13 cellular contexts compared by ENCODE assay signal in the genomic region with DNA sequence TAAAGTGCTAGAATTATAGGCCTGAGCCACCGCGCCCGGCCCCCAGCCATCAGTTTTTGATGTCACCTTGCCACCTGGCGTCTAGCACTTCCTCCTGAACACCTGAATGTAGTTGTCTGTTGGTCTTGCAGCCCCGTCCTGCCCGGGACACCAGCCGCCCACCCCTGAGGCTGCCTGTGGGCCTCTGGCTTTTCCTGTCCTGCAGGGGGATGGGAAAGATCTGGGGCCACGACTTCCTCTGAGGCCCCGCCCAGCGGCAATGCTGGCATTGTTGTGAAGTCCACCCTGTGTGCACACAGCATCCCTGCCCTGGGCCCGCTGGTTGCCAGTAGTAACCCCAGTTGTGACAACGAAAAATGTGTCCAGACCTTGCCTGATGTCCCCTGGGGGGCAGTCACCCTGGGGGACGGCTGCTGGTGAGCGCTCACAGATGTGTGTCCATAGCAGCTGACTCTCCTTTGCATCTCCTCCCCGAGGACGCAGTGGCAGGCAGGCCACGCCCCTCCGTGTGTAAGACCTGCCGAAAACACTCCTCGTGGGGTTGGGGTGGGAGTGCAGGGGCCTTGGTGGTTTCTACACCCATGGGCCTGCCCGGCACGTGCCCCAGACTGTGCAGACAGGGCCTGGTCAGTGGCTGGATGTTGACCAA. TPM values are rescaled to one million over a fixed set of nuclear protein-coding genes. Genes with fewer than 3 reads are reported as not detected.
DNase-seq lines count a peak whose midpoint lies in the region; ATAC-seq and TF ChIP-seq lines count a peak whose summit lies in the region.
"Had no signal": no experiment of that assay in that cellular context is flagged by ENCODE, and none has a peak within 500 bp of the region (broad histone marks: within the 10 kb centered on the region; RNA-seq: fewer than 3 reads in every experiment).

No MANE protein-coding gene starts in this region.

- H3K27me3 Mint-ChIP-seq in activated CD8-positive, alpha-beta memory T cell treated with anti-CD3 and anti-CD28 coated beads, Interleukin-2, amount 10 ng/mL, durations not matched to agents 7 days and 5 days: no peaks in the 10 kb centered on the region
- peaks cover 8% of the 10 kb centered on the region for H3K27me3 Mint-ChIP-seq in glutamatergic neuron (ENCODE audit: unreplicated experiment)
- H3K27me3 Mint-ChIP-seq in stimulated activated naive B cell treated with anti-CD40 and anti-IgM and Interleukin-4, amounts not matched to agents 10 μg/mL and 1 μg/mL and 100 μg/mL, for 72 hours: no peaks in the 10 kb centered on the region
- H3K27me3 Mint-ChIP-seq in activated CD4-positive, alpha-beta T cell treated with anti-CD3 and anti-CD28 coated beads, Interleukin-2, amount 10 ng/mL, durations not matched to agents 7 days and 5 days: no peaks in the 10 kb centered on the region
- H3K27me3 Mint-ChIP-seq: activated CD8-positive, alpha-beta T cell treated with anti-CD3 and anti-CD28 coated beads for 36 hours had no signal

- 71% methylated on average over 10 of the region's 22 CpGs for WGBS in esophagus muscularis mucosa

- CTCF ChIA-PET in activated CD8-positive, alpha-beta memory T cell treated with anti-CD3 and anti-CD28 coated beads, Interleukin-2, amount 10 ng/mL, durations not matched to agents 7 days and 5 days (lab: Charles Lee): interaction anchor here (1.2 to 5.6 kb wide), 4 partner anchors 16 to 58 kb away, joined by 3 to 45 read pairs (median 7); no protein-coding TSS in a partner anchor
- CTCF ChIA-PET in activated CD4-positive, alpha-beta T cell treated with anti-CD3 and anti-CD28 coated beads, Interleukin-2, amount 10 ng/mL, durations not matched to agents 7 days and 5 days (lab: Charles Lee): interaction anchor here (0.6 to 1.2 kb wide), 2 partner anchors 17 to 28 kb away, joined by 3 to 6 read pairs; no protein-coding TSS in a partner anchor

- no peaks in the 10 kb centered on the region for H3K9me3 Mint-ChIP-seq in activated CD8-positive, alpha-beta memory T cell treated with anti-CD3 and anti-CD28 coated beads, Interleukin-2, amount 10 ng/mL, durations not matched to agents 7 days and 5 days (ENCODE audit: low read depth)
- H3K9me3 Mint-ChIP-seq in glutamatergic neuron (ENCODE audit: unreplicated experiment): peaks cover 14% of the 10 kb centered on the region
- no peaks in the 10 kb centered on the region for H3K9me3 Mint-ChIP-seq in stimulated activated naive B cell treated with anti-CD40 and anti-IgM and Interleukin-4, amounts not matched to agents 10 μg/mL and 1 μg/mL and 100 μg/mL, for 72 hours
- H3K9me3 Mint-ChIP-seq in activated CD4-positive, alpha-beta T cell treated with anti-CD3 and anti-CD28 coated beads, Interleukin-2, amount 10 ng/mL, durations not matched to agents 7 days and 5 days: no peaks in the 10 kb centered on the region
- H3K9me3 Mint-ChIP-seq: activated CD8-positive, alpha-beta T cell treated with anti-CD3 and anti-CD28 coated beads for 36 hours; CD8-positive, alpha-beta T cell had no signal

- peaks cover 20 to 52% (median 41%) of the 10 kb centered on the region in 4 donors for H3K4me1 ChIP-seq in esophagus muscularis mucosa

- H3K27ac Mint-ChIP-seq in activated CD8-positive, alpha-beta memory T cell treated with anti-CD3 and anti-CD28 coated beads, Interleukin-2, amount 10 ng/mL, durations not matched to agents 7 days and 5 days: peak overlapping the region; percentile 15
- peak overlapping the region; percentile 53 for H3K27ac Mint-ChIP-seq in glutamatergic neuron (ENCODE audit: unreplicated experiment)
- H3K27ac Mint-ChIP-seq in stimulated activated naive B cell treated with anti-CD40 and anti-IgM and Interleukin-4, amounts not matched to agents 10 μg/mL and 1 μg/mL and 100 μg/mL, for 72 hours: peak overlapping the region; percentile 65
- H3K27ac Mint-ChIP-seq in activated CD4-positive, alpha-beta T cell treated with anti-CD3 and anti-CD28 coated beads, Interleukin-2, amount 10 ng/mL, durations not matched to agents 7 days and 5 days: no peak overlapping the region
- H3K27ac Mint-ChIP-seq: activated CD8-positive, alpha-beta T cell treated with anti-CD3 and anti-CD28 coated beads for 36 hours; CD8-positive, alpha-beta T cell had no signal

- H3K27me3 ChIP-seq in esophagus muscularis mucosa: no peaks in the 10 kb centered on the region

- TF ChIP-seq EP300 in esophagus muscularis mucosa (IDR thresholded peaks at IDR 0.05): no peak

- no peak for DNase-seq in activated CD8-positive, alpha-beta memory T cell treated with anti-CD3 and anti-CD28 coated beads, Interleukin-2, amount 10 ng/mL, durations not matched to agents 7 days and 5 days
- no peak for DNase-seq in activated CD8-positive, alpha-beta memory T cell treated with anti-CD3 and anti-CD28 coated beads for 24 hours
- peak; percentile 59 for DNase-seq in glutamatergic neuron
- no peak for DNase-seq in stimulated activated naive B cell treated with anti-CD40 and anti-IgM and Interleukin-4, amounts not matched to agents 10 μg/mL and 1 μg/mL and 100 μg/mL, for 72 hours
- DNase-seq in esophagus muscularis mucosa (ENCODE audit: extremely low spot score): no peak
- no peak for DNase-seq in activated CD4-positive, alpha-beta T cell treated with anti-CD3 and anti-CD28 coated beads, Interleukin-2, amount 10 ng/mL, durations not matched to agents 7 days and 5 days
- DNase-seq: activated CD8-positive, alpha-beta T cell treated with anti-CD3 and anti-CD28 coated beads for 36 hours; kidney glomerular epithelial cell; NCI-H187 treated with DMSO at 0.1 percent for 48 hours; PC-3 had no signal

- H3K36me3 ChIP-seq in esophagus muscularis mucosa: peaks cover 17 to 72% (median 67%) of the 10 kb centered on the region in 4 donors

- H3K9me3 ChIP-seq in esophagus muscularis mucosa: no peaks in the 10 kb centered on the region

- ATAC-seq in activated CD8-positive, alpha-beta memory T cell treated with anti-CD3 and anti-CD28 coated beads, Interleukin-2, amount 10 ng/mL, durations not matched to agents 7 days and 5 days: no peak
- ATAC-seq in stimulated activated naive B cell treated with anti-CD40 and anti-IgM and Interleukin-4, amounts not matched to agents 10 μg/mL and 1 μg/mL and 100 μg/mL, for 72 hours (replicated peaks): peak; percentile 31 to 41
- ATAC-seq: activated CD8-positive, alpha-beta T cell treated with anti-CD3 and anti-CD28 coated beads for 36 hours; CD8-positive, alpha-beta T cell; esophagus mucosa had no signal

- H3K27ac ChIP-seq in esophagus muscularis mucosa (replicated peaks in 1 of 4): no peak overlapping the region
- H3K27ac ChIP-seq: parathyroid adenoma had no signal

- H3K4me3 Mint-ChIP-seq in activated CD8-positive, alpha-beta memory T cell treated with anti-CD3 and anti-CD28 coated beads, Interleukin-2, amount 10 ng/mL, durations not matched to agents 7 days and 5 days: no peak overlapping the region
- no peak overlapping the region for H3K4me3 Mint-ChIP-seq in glutamatergic neuron (ENCODE audit: unreplicated experiment)
- no peak overlapping the region for H3K4me3 Mint-ChIP-seq in stimulated activated naive B cell treated with anti-CD40 and anti-IgM and Interleukin-4, amounts not matched to agents 10 μg/mL and 1 μg/mL and 100 μg/mL, for 72 hours
- H3K4me3 Mint-ChIP-seq in activated CD4-positive, alpha-beta T cell treated with anti-CD3 and anti-CD28 coated beads, Interleukin-2, amount 10 ng/mL, durations not matched to agents 7 days and 5 days: no peak overlapping the region
- H3K4me3 Mint-ChIP-seq: activated CD8-positive, alpha-beta T cell treated with anti-CD3 and anti-CD28 coated beads for 36 hours; CD8-positive, alpha-beta T cell had no signal

- intact Hi-C loops in esophagus muscularis mucosa (cut with DNase I): loop anchor here (2.0 kb wide), 1 partner anchor 59 kb away; no protein-coding TSS in a partner anchor

- peaks cover 26% of the 10 kb centered on the region for H3K4me1 Mint-ChIP-seq in activated CD8-positive, alpha-beta memory T cell treated with anti-CD3 and anti-CD28 coated beads, Interleukin-2, amount 10 ng/mL, durations not matched to agents 7 days and 5 days
- peaks cover 9% of the 10 kb centered on the region for H3K4me1 Mint-ChIP-seq in glutamatergic neuron (ENCODE audit: low read depth, unreplicated experiment)
- peaks cover 33 to 51% of the 10 kb centered on the region in 2 donors for H3K4me1 Mint-ChIP-seq in stimulated activated naive B cell treated with anti-CD40 and anti-IgM and Interleukin-4, amounts not matched to agents 10 μg/mL and 1 μg/mL and 100 μg/mL, for 72 hours
- peaks cover 19% of the 10 kb centered on the region for H3K4me1 Mint-ChIP-seq in activated CD4-positive, alpha-beta T cell treated with anti-CD3 and anti-CD28 coated beads, Interleukin-2, amount 10 ng/mL, durations not matched to agents 7 days and 5 days

- no peak overlapping the region for H3K4me3 ChIP-seq in esophagus muscularis mucosa

- POLR2A ChIA-PET in activated CD4-positive, alpha-beta T cell treated with anti-CD3 and anti-CD28 coated beads, Interleukin-2, amount 10 ng/mL, durations not matched to agents 7 days and 5 days (lab: Charles Lee): no interaction called here

- peaks cover 22% of the 10 kb centered on the region for H3K36me3 Mint-ChIP-seq in activated CD8-positive, alpha-beta memory T cell treated with anti-CD3 and anti-CD28 coated beads, Interleukin-2, amount 10 ng/mL, durations not matched to agents 7 days and 5 days
- H3K36me3 Mint-ChIP-seq in glutamatergic neuron (ENCODE audit: unreplicated experiment): peaks cover 18% of the 10 kb centered on the region
- H3K36me3 Mint-ChIP-seq in stimulated activated naive B cell treated with anti-CD40 and anti-IgM and Interleukin-4, amounts not matched to agents 10 μg/mL and 1 μg/mL and 100 μg/mL, for 72 hours: peaks cover 30 to 58% of the 10 kb centered on the region in 2 donors
- H3K36me3 Mint-ChIP-seq in activated CD4-positive, alpha-beta T cell treated with anti-CD3 and anti-CD28 coated beads, Interleukin-2, amount 10 ng/mL, durations not matched to agents 7 days and 5 days (ENCODE audit: low read depth): peaks cover 32% of the 10 kb centered on the region

- TF ChIP-seq POLR2A in esophagus muscularis mucosa (IDR thresholded peaks at IDR 0.05; ENCODE audit: low read depth): no peak

- TF ChIP-seq CTCF in glutamatergic neuron (IDR thresholded peaks at IDR 0.05; ENCODE audit: partially characterized antibody, unreplicated experiment): no peak
- no peak for TF ChIP-seq CTCF in esophagus muscularis mucosa (IDR thresholded peaks at IDR 0.05)

RNA-seq across cellular contexts. Expression of a gene that starts 6.7 kb away (rescaled TPM):
- total RNA-seq in activated CD8-positive, alpha-beta memory T cell treated with anti-CD3 and anti-CD28 coated beads, Interleukin-2, amount 10 ng/mL, durations not matched to agents 7 days and 5 days: 10 to 100 TPM; 30.0 to 35.6 TPM
- 23.9 TPM for total RNA-seq in glutamatergic neuron (ENCODE audit: unreplicated experiment)
- total RNA-seq in esophagus muscularis mucosa: 10 to 100 TPM; 22.4 to 41.0 (median 23.0) TPM
- total RNA-seq in activated CD4-positive, alpha-beta T cell treated with anti-CD3 and anti-CD28 coated beads, Interleukin-2, amount 10 ng/mL, durations not matched to agents 7 days and 5 days: 10 to 100 TPM; 17.4 to 25.5 TPM

RNA-seq across cellular contexts. Expression of a gene that starts 21.8 kb away (rescaled TPM):
- total RNA-seq in activated CD8-positive, alpha-beta memory T cell treated with anti-CD3 and anti-CD28 coated beads, Interleukin-2, amount 10 ng/mL, durations not matched to agents 7 days and 5 days: 100 to 1,000 TPM; 141 to 177 TPM
- total RNA-seq in glutamatergic neuron (ENCODE audit: unreplicated experiment): 31.3 TPM
- total RNA-seq in esophagus muscularis mucosa: 10 to 100 TPM; 18.3 to 31.0 (median 22.3) TPM
- total RNA-seq in activated CD4-positive, alpha-beta T cell treated with anti-CD3 and anti-CD28 coated beads, Interleukin-2, amount 10 ng/mL, durations not matched to agents 7 days and 5 days: 100 to 1,000 TPM; 112 to 138 TPM

RNA-seq across cellular contexts. Expression of a gene that starts 37.0 kb away (rescaled TPM):
- 1 to 10 TPM; 1.3 to 1.8 TPM for total RNA-seq in activated CD8-positive, alpha-beta memory T cell treated with anti-CD3 and anti-CD28 coated beads, Interleukin-2, amount 10 ng/mL, durations not matched to agents 7 days and 5 days
- 1.8 TPM for total RNA-seq in glutamatergic neuron (ENCODE audit: unreplicated experiment)
- total RNA-seq in esophagus muscularis mucosa: 1 to 10 TPM in 1 of 4 donors, under 1 TPM in 3; 0.33 to 1.0 (median 0.56) TPM
- under 1 TPM; 0.10 TPM for total RNA-seq in activated CD4-positive, alpha-beta T cell treated with anti-CD3 and anti-CD28 coated beads, Interleukin-2, amount 10 ng/mL, durations not matched to agents 7 days and 5 days

RNA-seq across cellular contexts. Expression of a gene that starts 37.3 kb away (rescaled TPM):
- 10 to 100 TPM; 60.9 to 72.0 TPM for total RNA-seq in activated CD8-positive, alpha-beta memory T cell treated with anti-CD3 and anti-CD28 coated beads, Interleukin-2, amount 10 ng/mL, durations not matched to agents 7 days and 5 days
- total RNA-seq in glutamatergic neuron (ENCODE audit: unreplicated experiment): 51.0 TPM
- 10 to 100 TPM; 20.2 to 38.0 (median 30.0) TPM for total RNA-seq in esophagus muscularis mucosa
- 10 to 100 TPM; 62.9 to 71.4 TPM for total RNA-seq in activated CD4-positive, alpha-beta T cell treated with anti-CD3 and anti-CD28 coated beads, Interleukin-2, amount 10 ng/mL, durations not matched to agents 7 days and 5 days

RNA-seq across cellular contexts. Expression of a gene that starts 43.6 kb away (rescaled TPM):
- 10 to 100 TPM; 75.2 to 96.3 TPM for total RNA-seq in activated CD8-positive, alpha-beta memory T cell treated with anti-CD3 and anti-CD28 coated beads, Interleukin-2, amount 10 ng/mL, durations not matched to agents 7 days and 5 days
- total RNA-seq in glutamatergic neuron (ENCODE audit: unreplicated experiment): 88.2 TPM
- 10 to 100 TPM; 10.2 to 19.5 (median 17.4) TPM for total RNA-seq in esophagus muscularis mucosa
- total RNA-seq in activated CD4-positive, alpha-beta T cell treated with anti-CD3 and anti-CD28 coated beads, Interleukin-2, amount 10 ng/mL, durations not matched to agents 7 days and 5 days: 10 to 100 TPM; 68.3 to 93.6 TPM
